ENCODE assay signal across 1 cellular context in the genomic region with DNA sequence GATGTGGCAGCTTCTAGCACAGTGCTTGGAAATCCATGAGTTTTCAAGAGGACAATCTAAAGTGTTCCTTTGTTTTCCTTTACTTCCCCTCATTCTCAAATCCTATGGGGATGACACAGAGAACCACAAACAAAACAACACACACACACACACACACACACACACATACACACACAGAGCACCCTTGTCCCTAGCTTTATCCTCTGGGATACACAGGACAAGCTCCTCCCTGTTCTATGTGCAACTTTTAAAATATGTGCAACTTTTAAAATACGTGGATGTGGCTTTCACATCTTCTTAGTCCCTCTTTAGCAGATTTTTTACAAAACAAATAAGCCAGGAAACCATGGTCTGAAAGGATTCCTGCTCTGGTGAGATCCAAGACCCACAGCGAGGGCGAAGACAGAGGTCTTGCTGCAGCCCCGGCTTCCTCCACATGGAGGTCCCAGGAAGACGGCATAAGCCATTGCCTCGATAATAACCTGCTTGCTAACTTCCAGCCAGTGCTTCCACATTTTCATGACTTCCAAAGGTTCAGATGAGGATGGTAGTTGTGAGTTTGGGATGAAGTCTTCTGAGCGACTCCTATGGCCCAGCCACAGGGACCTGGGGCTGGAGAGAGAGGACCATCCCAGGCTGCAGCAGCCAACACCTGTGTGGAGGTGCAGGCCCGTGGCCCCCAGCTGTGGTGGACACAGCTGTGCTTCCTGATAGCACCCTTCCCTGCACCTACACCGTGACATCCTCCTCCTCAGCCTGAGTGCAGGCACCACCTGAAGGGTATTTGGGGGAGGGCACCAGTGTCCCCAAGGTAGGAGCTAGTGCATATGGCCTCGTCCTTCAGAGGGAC.
TF ChIP-seq lines count a peak whose summit lies in the region.

No MANE protein-coding gene starts in this region.

TF ChIP-seq in WTC11, 78 proteins besides CTCF, POLR2A, EP300 and RAD21:
- no peak for TF ChIP-seq STAT6 (CRISPR knock-in tag; conservative IDR thresholded peaks at IDR 0.05; ENCODE audit: low read depth)
- TF ChIP-seq ZNF121 (CRISPR knock-in tag; IDR thresholded peaks at IDR 0.05): no peak
- no peak for TF ChIP-seq ZNF232 (CRISPR knock-in tag; IDR thresholded peaks at IDR 0.05)
- TF ChIP-seq ZNF423 (CRISPR knock-in tag; IDR thresholded peaks at IDR 0.05): no peak
- no peak for TF ChIP-seq ATF1 (CRISPR knock-in tag; IDR thresholded peaks at IDR 0.05)
- TF ChIP-seq ZNF317 (CRISPR knock-in tag; IDR thresholded peaks at IDR 0.05; ENCODE audit: borderline replicate concordance, low read depth): no peak
- TF ChIP-seq SMAD3 (CRISPR knock-in tag; IDR thresholded peaks at IDR 0.05; ENCODE audit: borderline replicate concordance): no peak
- no peak for TF ChIP-seq GABPB1 (CRISPR knock-in tag; IDR thresholded peaks at IDR 0.05)
- no peak for TF ChIP-seq PRDM15 (CRISPR knock-in tag; IDR thresholded peaks at IDR 0.05)
- TF ChIP-seq MYBL2 (CRISPR knock-in tag; IDR thresholded peaks at IDR 0.05): no peak
- TF ChIP-seq AR (CRISPR knock-in tag; IDR thresholded peaks at IDR 0.05): no peak
- TF ChIP-seq ZBTB21 (CRISPR knock-in tag; IDR thresholded peaks at IDR 0.05; ENCODE audit: borderline replicate concordance): no peak
- TF ChIP-seq, protein P1, sequence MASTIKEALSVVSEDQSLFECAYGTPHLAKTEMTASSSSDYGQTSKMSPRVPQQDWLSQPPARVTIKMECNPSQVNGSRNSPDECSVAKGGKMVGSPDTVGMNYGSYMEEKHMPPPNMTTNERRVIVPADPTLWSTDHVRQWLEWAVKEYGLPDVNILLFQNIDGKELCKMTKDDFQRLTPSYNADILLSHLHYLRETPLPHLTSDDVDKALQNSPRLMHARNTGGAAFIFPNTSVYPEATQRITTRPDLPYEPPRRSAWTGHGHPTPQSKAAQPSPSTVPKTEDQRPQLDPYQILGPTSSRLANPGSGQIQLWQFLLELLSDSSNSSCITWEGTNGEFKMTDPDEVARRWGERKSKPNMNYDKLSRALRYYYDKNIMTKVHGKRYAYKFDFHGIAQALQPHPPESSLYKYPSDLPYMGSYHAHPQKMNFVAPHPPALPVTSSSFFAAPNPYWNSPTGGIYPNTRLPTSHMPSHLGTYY (CRISPR knock-in tag; IDR thresholded peaks at IDR 0.05): no peak
- TF ChIP-seq, protein P2, sequence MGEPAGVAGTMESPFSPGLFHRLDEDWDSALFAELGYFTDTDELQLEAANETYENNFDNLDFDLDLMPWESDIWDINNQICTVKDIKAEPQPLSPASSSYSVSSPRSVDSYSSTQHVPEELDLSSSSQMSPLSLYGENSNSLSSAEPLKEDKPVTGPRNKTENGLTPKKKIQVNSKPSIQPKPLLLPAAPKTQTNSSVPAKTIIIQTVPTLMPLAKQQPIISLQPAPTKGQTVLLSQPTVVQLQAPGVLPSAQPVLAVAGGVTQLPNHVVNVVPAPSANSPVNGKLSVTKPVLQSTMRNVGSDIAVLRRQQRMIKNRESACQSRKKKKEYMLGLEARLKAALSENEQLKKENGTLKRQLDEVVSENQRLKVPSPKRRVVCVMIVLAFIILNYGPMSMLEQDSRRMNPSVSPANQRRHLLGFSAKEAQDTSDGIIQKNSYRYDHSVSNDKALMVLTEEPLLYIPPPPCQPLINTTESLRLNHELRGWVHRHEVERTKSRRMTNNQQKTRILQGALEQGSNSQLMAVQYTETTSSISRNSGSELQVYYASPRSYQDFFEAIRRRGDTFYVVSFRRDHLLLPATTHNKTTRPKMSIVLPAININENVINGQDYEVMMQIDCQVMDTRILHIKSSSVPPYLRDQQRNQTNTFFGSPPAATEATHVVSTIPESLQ (CRISPR knock-in tag; IDR thresholded peaks at IDR 0.05): no peak
- no peak for TF ChIP-seq NR3C1 (CRISPR knock-in tag; conservative IDR thresholded peaks at IDR 0.05; ENCODE audit: low read depth)
- no peak for TF ChIP-seq OVOL2 (CRISPR knock-in tag; IDR thresholded peaks at IDR 0.05; ENCODE audit: borderline replicate concordance)
- TF ChIP-seq MXD4 (CRISPR knock-in tag; IDR thresholded peaks at IDR 0.05; ENCODE audit: borderline replicate concordance): no peak
- no peak for TF ChIP-seq ATF3 (CRISPR knock-in tag; conservative IDR thresholded peaks at IDR 0.05)
- TF ChIP-seq MAX (CRISPR knock-in tag; IDR thresholded peaks at IDR 0.05): no peak
- no peak for TF ChIP-seq NR2C2 (CRISPR knock-in tag; IDR thresholded peaks at IDR 0.05)
